In the genomic region with DNA sequence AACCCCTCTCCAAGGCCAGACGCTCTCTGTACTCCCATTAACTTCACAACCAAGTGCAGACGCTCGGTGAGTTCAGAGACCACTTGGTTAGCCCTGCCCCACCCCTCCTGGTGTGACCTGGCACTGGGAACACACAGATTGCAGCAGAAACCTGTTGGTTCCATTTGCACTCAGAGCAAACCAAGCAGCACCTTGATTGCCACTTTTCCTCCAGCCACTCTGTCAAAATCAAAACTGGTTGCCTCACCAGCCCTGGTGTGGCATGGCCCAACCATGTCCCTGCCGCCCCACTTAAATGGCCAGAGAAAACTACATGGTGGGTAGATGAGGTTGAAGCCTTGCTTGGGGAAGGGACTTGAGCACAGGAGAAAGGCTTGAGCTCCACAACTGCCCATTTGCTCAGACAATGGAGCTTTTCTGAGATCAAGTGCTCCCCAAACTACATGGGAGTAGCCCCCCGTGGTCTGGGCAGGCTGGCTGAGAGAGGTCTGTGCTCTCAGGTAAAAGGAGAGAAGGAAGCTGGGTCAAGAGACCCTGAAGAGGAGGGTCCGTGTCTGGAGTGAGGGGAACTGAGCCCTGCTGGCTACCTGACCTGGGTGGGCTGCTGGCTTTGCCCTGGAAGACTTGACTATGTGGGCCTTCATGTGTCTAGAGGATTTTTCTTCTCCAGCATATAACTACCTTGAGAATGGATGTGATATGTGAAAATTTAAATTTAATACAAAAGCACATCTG, we compare ENCODE assay signal across 13 cellular contexts. TPM values are rescaled to one million over a fixed set of nuclear protein-coding genes. Genes with fewer than 3 reads are reported as not detected.
DNase-seq lines count a peak whose midpoint lies in the region; ATAC-seq and TF ChIP-seq lines count a peak whose summit lies in the region.
"Had no signal": no experiment of that assay in that cellular context is flagged by ENCODE, and none has a peak within 500 bp of the region (broad histone marks: within the 10 kb centered on the region; RNA-seq: fewer than 3 reads in every experiment).

No MANE protein-coding gene starts in this region.

- H3K9me3 Mint-ChIP-seq in activated T-helper 17 cell treated with anti-CD3 and anti-CD28 coated beads, Interleukin-2, amount 50 U/mL, for 72 hours, result no peaks in the 10 kb centered on the region

- H3K36me3 ChIP-seq in heart left ventricle, result peaks cover 0 to 50% (median 27%) of the 10 kb centered on the region in 9 donors
- peaks cover 15 to 44% (median 37%) of the 10 kb centered on the region in 3 donors for H3K36me3 ChIP-seq in tibial artery
- peaks cover 32% of the 10 kb centered on the region for H3K36me3 ChIP-seq in WERI-Rb-1
- peaks cover 0 to 25% (median 2%) of the 10 kb centered on the region in 4 donors for H3K36me3 ChIP-seq in sigmoid colon

- 94 to 96% (median 94%) methylated on average over 6 of the region's 6 CpGs for WGBS in heart left ventricle, 4 donors
- WGBS in sigmoid colon, 2 donors, result 88 to 90% methylated on average over 6 of the region's 6 CpGs

- no peak for ATAC-seq in heart left ventricle
- ATAC-seq in activated T-helper 17 cell treated with anti-CD3 and anti-CD28 coated beads, Interleukin-2, amount 50 U/mL, for 72 hours (replicated peaks), result no peak
- no peak for ATAC-seq in GM18505 (IDR thresholded peaks at IDR 0.05; ENCODE audit: unreplicated experiment)

- H3K27ac Mint-ChIP-seq in activated T-helper 17 cell treated with anti-CD3 and anti-CD28 coated beads, Interleukin-2, amount 50 U/mL, for 72 hours, result peak overlapping the region; percentile 78

- peaks cover 38% of the 10 kb centered on the region for H3K36me3 Mint-ChIP-seq in activated T-helper 17 cell treated with anti-CD3 and anti-CD28 coated beads, Interleukin-2, amount 50 U/mL, for 72 hours (ENCODE audit: low read depth)

- H3K27me3 ChIP-seq in heart left ventricle, result no peaks in the 10 kb centered on the region
- no peaks in the 10 kb centered on the region for H3K27me3 ChIP-seq in layer of hippocampus (ENCODE audit: control insufficient read depth, insufficient read depth, low read length)
- H3K27me3 ChIP-seq in tibial artery, result no peaks in the 10 kb centered on the region
- H3K27me3 ChIP-seq in WERI-Rb-1 (ENCODE audit: insufficient read depth, low read depth, severe bottlenecking), result no peaks in the 10 kb centered on the region
- H3K27me3 ChIP-seq in sigmoid colon, result no peaks in the 10 kb centered on the region

- peaks cover 12 to 51% (median 36%) of the 10 kb centered on the region in 12 donors for H3K4me1 ChIP-seq in heart left ventricle
- peaks cover 0 to 53% (median 41%) of the 10 kb centered on the region in 4 donors for H3K4me1 ChIP-seq in tibial artery
- H3K4me1 ChIP-seq in sigmoid colon, result peaks cover 0 to 42% (median 40%) of the 10 kb centered on the region in 4 donors

- H3K27ac ChIP-seq in heart left ventricle, result peak overlapping the region in 2 of 12 donors; percentile 19 to 84
- H3K27ac ChIP-seq in layer of hippocampus (ENCODE audit: low read depth, low read length), result peak overlapping the region; percentile 71
- H3K27ac ChIP-seq in tibial artery, result peak overlapping the region; percentile 73 to 83
- no peak overlapping the region for H3K27ac ChIP-seq in WERI-Rb-1
- H3K27ac ChIP-seq in sigmoid colon, result no peak overlapping the region

- H3K4me3 Mint-ChIP-seq in activated T-helper 17 cell treated with anti-CD3 and anti-CD28 coated beads, Interleukin-2, amount 50 U/mL, for 72 hours, result no peak overlapping the region

- TF ChIP-seq POLR2A in heart left ventricle (IDR thresholded peaks at IDR 0.05), result no peak
- no peak for TF ChIP-seq POLR2A in GM18505 (IDR thresholded peaks at IDR 0.05; ENCODE audit: borderline replicate concordance, extremely low read depth, insufficient read depth, insufficient read length)
- no peak for TF ChIP-seq POLR2A in sigmoid colon (IDR thresholded peaks at IDR 0.05)

- H3K27me3 Mint-ChIP-seq in activated T-helper 17 cell treated with anti-CD3 and anti-CD28 coated beads, Interleukin-2, amount 50 U/mL, for 72 hours, result no peaks in the 10 kb centered on the region

- H3K9me3 ChIP-seq in heart left ventricle (no peaks in the 10 kb centered on the region), tibial artery (no peaks in the 10 kb centered on the region), WERI-Rb-1 (ENCODE audit: severe bottlenecking) (no peaks in the 10 kb centered on the region), sigmoid colon (no peaks in the 10 kb centered on the region)

- intact Hi-C loops in cardiac septum (cut with DNase I) (no loop called here), heart left ventricle (cut with DNase I) (no loop called here), tibial artery (cut with DNase I; ENCODE audit: low total_unique reads) (no loop called here), sigmoid colon (cut with DNase I) (no loop called here)

- H3K4me1 Mint-ChIP-seq in activated T-helper 17 cell treated with anti-CD3 and anti-CD28 coated beads, Interleukin-2, amount 50 U/mL, for 72 hours, result peaks cover 7% of the 10 kb centered on the region

- H3K4me3 ChIP-seq in heart left ventricle (no peak overlapping the region), tibial artery (no peak overlapping the region), WERI-Rb-1 (ENCODE audit: low read depth, low read length) (no peak overlapping the region), sigmoid colon (no peak overlapping the region)

- DNase-seq in cardiac septum (ENCODE audit: low spot score) (peak; percentile 62), heart left ventricle (no peak), tibial artery (peak in 1 of 2 donors; percentile 48), WERI-Rb-1 (no peak), sigmoid colon (no peak)
- DNase-seq: AML-193; central memory CD4-positive, alpha-beta T cell; NCI-H2029; NCI-H748 treated with DMSO at 0.1 percent for 48 hours; SIG-M5 had no signal

- TF ChIP-seq EP300 in sigmoid colon (IDR thresholded peaks at IDR 0.05), result no peak

- TF ChIP-seq CTCF in heart left ventricle (IDR thresholded peaks at IDR 0.05) (no peak), tibial artery (IDR thresholded peaks at IDR 0.05) (no peak), WERI-Rb-1 (IDR thresholded peaks at IDR 0.05; ENCODE audit: low read depth, low read length) (no peak), sigmoid colon (IDR thresholded peaks at IDR 0.05) (no peak)

RNA-seq across cellular contexts. Expression of gene PLCG1, which starts 43.4 kb away (rescaled TPM):
- total RNA-seq in cardiac septum (66.6 TPM), heart left ventricle (10 to 100 TPM; 32.5 to 72.2 (median 55.9) TPM), sigmoid colon (100 to 1,000 TPM in 1 of 4 donors, 10 to 100 TPM in 3; 48.5 to 152 (median 67.0) TPM)
- polyA plus RNA-seq in heart left ventricle (10 to 100 TPM; 37.9 to 44.9 TPM), sigmoid colon (10 to 100 TPM in 2 of 3 donors, 1 to 10 TPM in 1; 9.9 to 57.6 (median 19.8) TPM)
- 100 to 1,000 TPM; 184 to 628 TPM for total RNA-seq in activated T-helper 17 cell treated with anti-CD3 and anti-CD28 coated beads, Interleukin-2, amount 50 U/mL, for 72 hours

Comparison
In these comparisons a context has a peak if more than half of its experiments do, and no peak if none do; other contexts are left out.
1. H3K27ac ChIP-seq: peak in layer of hippocampus (single experiment) and tibial artery (2 of 2); none in WERI-Rb-1 (single experiment) and sigmoid colon (0 of 4).